In genomic region chr5:82749453-82749852, GRCh38 we compare ENCODE assay signal across 12 cellular contexts.
A peak's percentile ranks its signal among the peaks of the same experiment; 100 is the strongest.
DNase-seq lines count a peak whose midpoint lies in the region; ATAC-seq, FAIRE-seq and TF ChIP-seq lines count a peak whose summit lies in the region.
"Had no signal": no experiment of that assay in that cellular context is flagged by ENCODE, and none has a peak within 500 bp of the region (broad histone marks: within the 10 kb centered on the region; RNA-seq: fewer than 3 reads in every experiment).

No MANE protein-coding gene starts in this region.

- no peaks in the 10 kb centered on the region for H3K27me3 ChIP-seq in GM23248 (replicated peaks; ENCODE audit: insufficient read depth)
- H3K27me3 ChIP-seq: Peyer's patch, thyroid gland had no signal

- in situ Hi-C loops in GM23248 (cut with MboI), result no loop called here

- H3K36me3 ChIP-seq in GM23248 (ENCODE audit: low read depth), result no peaks in the 10 kb centered on the region
- H3K36me3 ChIP-seq: Peyer's patch, thyroid gland had no signal

- WGBS in GM23248 (ENCODE audit: low coverage in 1 of 2, low lambda C conversion rate in 2 of 2, missing lambda C conversion rate in 2 of 2), 2 experiments, result 23 to 25% methylated on average over 6 of the region's 6 CpGs

- H3K9me3 ChIP-seq in GM23248 (ENCODE audit: low read depth), result no peaks in the 10 kb centered on the region
- H3K9me3 ChIP-seq: Peyer's patch, thyroid gland had no signal

- H3K27ac ChIP-seq in GM23248, result no peak overlapping the region
- H3K27ac ChIP-seq: Peyer's patch, thyroid gland had no signal

- peak; percentile 23 for FAIRE-seq in GM12891 (lab: Jason Lieb, UNC)

- TF ChIP-seq POLR2A in GM12891 (IDR thresholded peaks at IDR 0.05; ENCODE audit: low read depth, low read length), result no peak

- no peaks in the 10 kb centered on the region for H4K20me1 ChIP-seq in GM23248 (ENCODE audit: insufficient read depth)

- H3K4me3 ChIP-seq in choroid plexus epithelial cell (ENCODE audit: low read depth, low read length) (no peak overlapping the region), GM23248 (no peak overlapping the region)
- H3K4me3 ChIP-seq: Peyer's patch, thyroid gland had no signal

- H3K4me1 ChIP-seq in GM23248 (ENCODE audit: insufficient read depth), result no peaks in the 10 kb centered on the region
- H3K4me1 ChIP-seq: Peyer's patch, thyroid gland had no signal

- ATAC-seq in HG02852 (IDR thresholded peaks at IDR 0.05; ENCODE audit: unreplicated experiment), result no peak
- ATAC-seq: left lobe of liver had no signal

- H3K9ac ChIP-seq in GM23248, result no peak overlapping the region

- H2AFZ ChIP-seq in GM23248, result no peak overlapping the region

- H3K9me2 ChIP-seq in GM23248 (ENCODE audit: insufficient read depth), result no peaks in the 10 kb centered on the region

- no peaks in the 10 kb centered on the region for H3F3A ChIP-seq in GM23248 (ENCODE audit: insufficient read depth)

- H3K79me2 ChIP-seq in GM23248 (ENCODE audit: insufficient read depth), result no peaks in the 10 kb centered on the region

- TF ChIP-seq CTCF in choroid plexus epithelial cell (conservative IDR thresholded peaks at IDR 0.05; ENCODE audit: low read depth, low read length), result no peak

- no peak for DNase-seq in GM12891 (ENCODE audit: insufficient read length, low spot score)
- peak; percentile 86 for DNase-seq in NCI-H1048 (lab: John Stamatoyannopoulos, UW)
- DNase-seq in choroid plexus epithelial cell (ENCODE audit: low read depth), result peak; percentile 43
- DNase-seq in middle frontal gyrus (ENCODE audit: extremely low spot score, low spot score), result peak; percentile 42
- DNase-seq in GM23248, result no peak
- DNase-seq in activated T-cell treated with anti-CD3 and anti-CD28 coated beads for 4 hours, result no peak
- DNase-seq in glomerular visceral epithelial cell (ENCODE audit: extremely low spot score), result no peak
- DNase-seq: COR-L47, Peyer's patch, thyroid gland had no signal

- H3K4me2 ChIP-seq in GM23248 (ENCODE audit: unreplicated experiment), result no peak overlapping the region

TF ChIP-seq in GM12891, 5 proteins besides CTCF, POLR2A, EP300 and RAD21:
- TF ChIP-seq POLR2AphosphoS5 (IDR thresholded peaks at IDR 0.05; ENCODE audit: low read depth, low read length) (no peak), SPI1 (IDR thresholded peaks at IDR 0.05; ENCODE audit: low read depth, low read length) (no peak), POU2F2 (IDR thresholded peaks at IDR 0.05; ENCODE audit: low read depth, low read length) (no peak), PAX5 (IDR thresholded peaks at IDR 0.05; ENCODE audit: insufficient read depth, low read length, severe bottlenecking) (no peak), TAF1 (IDR thresholded peaks at IDR 0.05; ENCODE audit: low read depth, low read length) (no peak)

Comparison
In these comparisons a context has a peak if more than half of its experiments do, and no peak if none do; other contexts are left out.
1. DNase-seq: peak in NCI-H1048 (single experiment), choroid plexus epithelial cell (single experiment) and middle frontal gyrus (single experiment); none in GM12891 (single experiment), GM23248 (single experiment), activated T-cell treated with anti-CD3 and anti-CD28 coated beads for 4 hours (single experiment) and glomerular visceral epithelial cell (single experiment).